30 cellular contexts compared by ENCODE assay signal in genomic region chr2:188170356-188170755, GRCh38.
"Had no signal": no experiment of that assay in that cellular context is flagged by ENCODE, and none has a peak within 500 bp of the region (broad histone marks: within the 10 kb centered on the region; RNA-seq: fewer than 3 reads in every experiment).

No MANE protein-coding gene starts in this region.

- FAIRE-seq: frontal cortex had no signal

- ATAC-seq: activated CD4-positive, alpha-beta T cell treated with anti-CD3 and anti-CD28 coated beads for 36 hours; activated CD8-positive, alpha-beta memory T cell treated with anti-CD3 and anti-CD28 coated beads, Interleukin-2, amount 10 ng/mL, durations not matched to agents 7 days and 5 days; activated CD8-positive, alpha-beta T cell treated with anti-CD3 and anti-CD28 coated beads, Interleukin-2, amount 10 ng/mL, durations not matched to agents 7 days and 5 days; activated naive CD4-positive, alpha-beta T cell treated with anti-CD3 and anti-CD28 coated beads, Interleukin-2, amount 50 U/mL, for 72 hours; esophagus mucosa; T-helper 17 cell had no signal

- H3K36me3 ChIP-seq: ascending aorta, breast epithelium, cardiac muscle cell, colonic mucosa had no signal

- H3K4me3 ChIP-seq: ascending aorta, breast epithelium, cardiac muscle cell, colonic mucosa had no signal

- DNase-seq: activated CD4-positive, alpha-beta memory T cell treated with anti-CD3 and anti-CD28 coated beads for 36 hours; activated CD4-positive, alpha-beta T cell treated with anti-CD3 and anti-CD28 coated beads for 36 hours; activated CD4-positive, alpha-beta T cell treated with anti-CD3 and anti-CD28 coated beads, Interleukin-2, amount 10 ng/mL, durations not matched to agents 24 days and 14 days; activated CD4-positive, CD25-positive, alpha-beta regulatory T cell; activated CD4-positive, CD25-positive, alpha-beta regulatory T cell treated with anti-CD3 and anti-CD28 coated beads, Interleukin-2, amount 50 U/mL, for 72 hours; activated CD8-positive, alpha-beta memory T cell treated with anti-CD3 and anti-CD28 coated beads, Interleukin-2, amount 10 ng/mL, durations not matched to agents 7 days and 5 days; activated CD8-positive, alpha-beta memory T cell treated with anti-CD3 and anti-CD28 coated beads, Interleukin-2, amount 50 U/mL, for 4 hours; activated CD8-positive, alpha-beta T cell treated with anti-CD3 and anti-CD28 coated beads, Interleukin-2, amount 10 ng/mL, durations not matched to agents 7 days and 5 days; activated gamma-delta T cell; activated naive CD4-positive, alpha-beta T cell; activated naive CD4-positive, alpha-beta T cell treated with anti-CD3 and anti-CD28 coated beads, Interleukin-2, amount 10 ng/mL, durations not matched to agents 7 days and 5 days; activated naive CD8-positive, alpha-beta T cell treated with anti-CD3 and anti-CD28 coated beads, Interleukin-2, amount 10 ng/mL, durations not matched to agents 7 days and 5 days; activated T-cell treated with anti-CD3 and anti-CD28 coated beads, Interleukin-2, amount 50 U/mL, for 1 hour; activated T-cell treated with anti-CD3 and anti-CD28 coated beads, Interleukin-2, amount 50 U/mL, for 48 hours; central memory CD4-positive, alpha-beta T cell; cerebellar nuclear complex; colonic mucosa; effector memory CD4-positive, alpha-beta T cell; endodermal cell; foreskin fibroblast; head of caudate nucleus; T-helper 1 cell; T-helper 17 cell; T1000 had no signal

- H3K27ac ChIP-seq: ascending aorta, breast epithelium, cardiac muscle cell, colonic mucosa had no signal

- H3K9me3 ChIP-seq: ascending aorta, breast epithelium, colonic mucosa had no signal

- H3K27me3 ChIP-seq: ascending aorta, breast epithelium, cardiac muscle cell, colonic mucosa had no signal

- H3K4me1 ChIP-seq: ascending aorta, breast epithelium, colonic mucosa had no signal
